10 cellular contexts compared by ENCODE assay signal in genomic region chr3:149376728-149377407, GRCh38. TPM values are rescaled to one million over a fixed set of nuclear protein-coding genes. Genes with fewer than 3 reads are reported as not detected.
A peak's percentile ranks its signal among the peaks of the same experiment; 100 is the strongest.
DNase-seq lines count a peak whose midpoint lies in the region; ATAC-seq and TF ChIP-seq lines count a peak whose summit lies in the region.
"Had no signal": no experiment of that assay in that cellular context is flagged by ENCODE, and none has a peak within 500 bp of the region (broad histone marks: within the 10 kb centered on the region; RNA-seq: fewer than 3 reads in every experiment).

No MANE protein-coding gene starts in this region.

- H3K36me3 Mint-ChIP-seq in Calu3 (ENCODE audit: insufficient read depth, unreplicated experiment) (peaks cover 82% of the 10 kb centered on the region), progenitor cell of endocrine pancreas (ENCODE audit: insufficient read depth) (peaks cover 8% of the 10 kb centered on the region)
- H3K36me3 Mint-ChIP-seq: CD8-positive, alpha-beta memory T cell had no signal

- DNase-seq in Calu3 = no peak
- DNase-seq in foreskin keratinocyte = peak in 1 of 2 donors; percentile 25
- DNase-seq in progenitor cell of endocrine pancreas (ENCODE audit: low spot score, unreplicated experiment) = no peak
- no peak for DNase-seq in cortex of kidney (lab: John Stamatoyannopoulos, UW)
- no peak for DNase-seq in RPMI8226
- no peak for DNase-seq in T-helper 2 cell
- DNase-seq in NCI-H82 treated with DMSO at 0.1 percent for 48 hours (lab: John Stamatoyannopoulos, UW; ENCODE audit: unreplicated experiment) = no peak
- DNase-seq: activated gamma-delta T cell; CD8-positive, alpha-beta memory T cell had no signal

- TSS peak; percentile 38 for BruUV-seq in Calu3 (replicated peaks; lab: Mats Ljungman, UMichigan)

- no peaks in the 10 kb centered on the region for H3K27me3 Mint-ChIP-seq in Calu3 (ENCODE audit: unreplicated experiment)
- H3K27me3 Mint-ChIP-seq in progenitor cell of endocrine pancreas = no peaks in the 10 kb centered on the region

- ATAC-seq in SK-N-SH treated with all-trans-retinoic acid at 6 μM for 48 hours = peak; percentile 24
- no peak for ATAC-seq in foreskin keratinocyte

- peaks cover 53% of the 10 kb centered on the region for H3K4me1 Mint-ChIP-seq in Calu3 (ENCODE audit: low read depth, unreplicated experiment)
- peaks cover 42% of the 10 kb centered on the region for H3K4me1 Mint-ChIP-seq in progenitor cell of endocrine pancreas (ENCODE audit: low read depth)

- peak overlapping the region; percentile 95 for H3K27ac Mint-ChIP-seq in Calu3 (ENCODE audit: unreplicated experiment)
- peak overlapping the region; percentile 88 for H3K27ac Mint-ChIP-seq in progenitor cell of endocrine pancreas
- H3K27ac Mint-ChIP-seq: CD8-positive, alpha-beta memory T cell had no signal

- H3K27me3 ChIP-seq in foreskin keratinocyte = no peaks in the 10 kb centered on the region

- H3K9me3 Mint-ChIP-seq in Calu3 (ENCODE audit: low read depth, unreplicated experiment) = no peaks in the 10 kb centered on the region
- peaks cover 7% of the 10 kb centered on the region for H3K9me3 Mint-ChIP-seq in progenitor cell of endocrine pancreas (ENCODE audit: low read depth)

- H3K4me3 Mint-ChIP-seq in Calu3 (ENCODE audit: low read depth, unreplicated experiment) (peak overlapping the region; percentile 75), progenitor cell of endocrine pancreas (ENCODE audit: low read depth) (no peak overlapping the region)

- H3K4me1 ChIP-seq in foreskin keratinocyte = peaks cover 43% of the 10 kb centered on the region

- TF ChIP-seq CTCF in Calu3 (IDR thresholded peaks at IDR 0.05; ENCODE audit: unreplicated experiment) (no peak), foreskin keratinocyte (conservative IDR thresholded peaks at IDR 0.05) (no peak), progenitor cell of endocrine pancreas (IDR thresholded peaks at IDR 0.05; ENCODE audit: unreplicated experiment) (no peak)

- CTCF ChIA-PET in Calu3 (lab: Charles Lee) = interaction anchor here (1.1 to 2.2 kb wide), 14 partner anchors 10 to 177 kb away, joined by 3 to 23 read pairs (median 6); no protein-coding TSS in a partner anchor

- intact Hi-C loops in Calu3 (cut with micrococcal nuclease; ENCODE audit: unreplicated experiment) = loop anchor here (1.0 kb wide), 3 partner anchors 8 to 103 kb away; no protein-coding TSS in a partner anchor

- peak overlapping the region; percentile 97 for H3K27ac ChIP-seq in foreskin keratinocyte

TF ChIP-seq in SK-N-SH treated with all-trans-retinoic acid at 6 μM for 48 hours, 23 proteins besides CTCF, POLR2A, EP300 and RAD21:
- TF ChIP-seq GLIS3 (CRISPR knock-in tag; IDR thresholded peaks at IDR 0.05) (no peak), ESRRG (CRISPR knock-in tag; IDR thresholded peaks at IDR 0.05) (no peak), ISL1 (CRISPR knock-in tag; IDR thresholded peaks at IDR 0.05) (peak; percentile 74)
- TF ChIP-seq, protein P1, sequence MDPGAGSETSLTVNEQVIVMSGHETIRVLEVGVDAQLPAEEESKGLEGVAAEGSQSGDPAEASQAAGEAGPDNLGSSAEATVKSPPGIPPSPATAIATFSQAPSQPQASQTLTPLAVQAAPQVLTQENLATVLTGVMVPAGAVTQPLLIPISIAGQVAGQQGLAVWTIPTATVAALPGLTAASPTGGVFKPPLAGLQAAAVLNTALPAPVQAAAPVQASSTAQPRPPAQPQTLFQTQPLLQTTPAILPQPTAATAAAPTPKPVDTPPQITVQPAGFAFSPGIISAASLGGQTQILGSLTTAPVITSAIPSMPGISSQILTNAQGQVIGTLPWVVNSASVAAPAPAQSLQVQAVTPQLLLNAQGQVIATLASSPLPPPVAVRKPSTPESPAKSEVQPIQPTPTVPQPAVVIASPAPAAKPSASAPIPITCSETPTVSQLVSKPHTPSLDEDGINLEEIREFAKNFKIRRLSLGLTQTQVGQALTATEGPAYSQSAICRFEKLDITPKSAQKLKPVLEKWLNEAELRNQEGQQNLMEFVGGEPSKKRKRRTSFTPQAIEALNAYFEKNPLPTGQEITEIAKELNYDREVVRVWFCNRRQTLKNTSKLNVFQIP (CRISPR knock-in tag; IDR thresholded peaks at IDR 0.05; ENCODE audit: borderline replicate concordance, low read depth) = 0 out of 2 replicates have a peak, but pooled peaks have one; percentile 22
TF ChIP-seq in SK-N-SH treated with all-trans-retinoic acid at 6 μM for 48 hours: peak in this region for 2.

RNA-seq across cellular contexts. Expression of gene TM4SF1, which starts 0.6 kb away (rescaled TPM):
- 919 and 981 TPM in 2 replicates for total RNA-seq in Calu3 (2022)
- total RNA-seq in foreskin keratinocyte = 79.5 and 87.6 TPM in 2 replicates
- polyA plus RNA-seq in foreskin keratinocyte = 69.3 and 72.8 TPM in 2 replicates
- total RNA-seq in progenitor cell of endocrine pancreas = 2.1 and 2.3 TPM in 2 replicates
- polyA plus RNA-seq: CD8-positive, alpha-beta memory T cell had no signal

RNA-seq across cellular contexts. Expression of gene TM4SF18, which starts 43.4 kb away (rescaled TPM):
- total RNA-seq in Calu3 (2022) (0.21 TPM in 1 of 2 replicates, not detected in the other), foreskin keratinocyte (not detected in 2 replicates), progenitor cell of endocrine pancreas (0.36 TPM in 1 of 2 replicates, not detected in the other)
- polyA plus RNA-seq in foreskin keratinocyte = not detected in 2 replicates
- total RNA-seq: CD8-positive, alpha-beta memory T cell had no signal
- polyA plus RNA-seq: CD8-positive, alpha-beta memory T cell had no signal

Comparison
In these comparisons a context has a peak if more than half of its experiments do, and no peak if none do; other contexts are left out.
1. RNA of gene TM4SF1, which starts 0.6 kb away (total RNA-seq): 919 to 981 TPM in Calu3 and 79.5 to 87.6 TPM in foreskin keratinocyte; 2.1 to 2.3 TPM in progenitor cell of endocrine pancreas; every median in the first group is over 10 times any median in the second.